8 cellular contexts compared by ENCODE assay signal in the genomic region with DNA sequence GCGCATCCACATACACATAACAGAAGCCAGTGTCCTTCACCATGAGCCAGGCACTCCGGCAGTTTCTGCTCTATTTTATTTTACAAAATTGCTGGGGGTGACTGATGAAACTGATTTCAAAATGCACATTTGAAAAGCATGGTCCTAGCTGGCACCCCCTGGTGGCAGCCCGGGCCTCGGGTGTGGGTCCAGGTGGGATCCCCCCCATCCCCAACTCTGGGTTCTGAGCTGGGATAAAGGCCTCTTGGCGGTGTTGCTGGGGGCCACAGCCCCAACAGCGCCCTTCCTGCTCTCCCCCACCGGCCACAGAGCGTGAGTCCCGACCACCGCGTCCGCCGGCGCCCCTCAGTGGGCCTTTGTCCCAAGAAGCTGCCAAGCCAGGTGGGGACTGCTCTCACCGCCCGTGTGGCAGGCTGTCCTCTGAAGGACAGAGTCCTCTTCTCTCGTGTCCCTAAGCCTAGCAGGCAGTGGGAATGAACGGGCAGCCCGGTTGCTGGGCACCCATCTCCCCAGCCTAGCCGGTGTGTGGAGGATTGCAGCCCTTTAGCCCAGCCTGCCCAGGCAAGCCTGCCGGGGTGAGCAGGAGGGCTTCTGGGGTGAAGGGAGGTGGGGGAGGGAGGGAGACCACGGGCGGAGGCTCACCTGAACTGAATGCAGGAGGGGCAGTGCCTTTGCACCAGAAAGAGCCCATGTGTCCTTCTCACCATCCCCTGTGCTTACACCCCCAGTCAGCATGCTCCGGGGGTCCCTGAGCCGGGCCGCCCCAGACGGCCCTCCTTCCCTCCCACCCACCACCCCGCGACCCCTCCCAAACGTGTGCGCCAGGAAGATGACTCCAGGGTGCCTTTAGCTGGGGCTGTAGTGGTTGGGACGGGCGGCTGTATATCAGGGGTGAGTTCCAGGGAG. TPM values are rescaled to one million over a fixed set of nuclear protein-coding genes. Genes with fewer than 3 reads are reported as not detected.
DNase-seq lines count a peak whose midpoint lies in the region; ATAC-seq and TF ChIP-seq lines count a peak whose summit lies in the region.

No MANE protein-coding gene starts in this region.

- no peak overlapping the region for H3K27ac ChIP-seq in breast epithelium

- peak in 2 of 3 donors; percentile 35 to 39 for TF ChIP-seq CTCF in breast epithelium (IDR thresholded peaks at IDR 0.05)

- ATAC-seq in left lobe of liver (peak; percentile 22), HG02840 (IDR thresholded peaks at IDR 0.05; ENCODE audit: low FRiP score, unreplicated experiment) (no peak)

- H3K9me3 ChIP-seq in breast epithelium = no peaks in the 10 kb centered on the region

- no peak for TF ChIP-seq POLR2A in breast epithelium (IDR thresholded peaks at IDR 0.05)

- peak overlapping the region; percentile 43 to 83 (median 64) for H3K4me3 ChIP-seq in breast epithelium

- peaks cover 6 to 8% of the 10 kb centered on the region in 2 donors for H3K4me1 ChIP-seq in breast epithelium

- H3K27me3 ChIP-seq in breast epithelium = peaks cover 0 to 25% of the 10 kb centered on the region in 2 donors

- H3K36me3 ChIP-seq in breast epithelium = no peaks in the 10 kb centered on the region

- intact Hi-C loops in breast epithelium (cut with DNase I; ENCODE audit: low total_unique reads) = no loop called here

- DNase-seq in stimulated activated CD4-positive, alpha-beta T cell treated with anti-CD3 and anti-CD28 coated beads, Interleukin-12 subunit alpha, Interleukin-12 subunit beta, amount 100 ng/mL, for 4 hours = peak; percentile 65
- DNase-seq in stimulated activated CD4-positive, alpha-beta T cell treated with anti-CD3 and anti-CD28 coated beads, Interleukin-2, amount 100 ng/mL, for 48 hours = no peak
- peak in 4 of 5 experiments; percentile 38 to 56 (median 46) for DNase-seq in T-helper 2 cell
- DNase-seq in breast epithelium (ENCODE audit: low spot score in 2 of 2) = no peak
- no peak for DNase-seq in left lobe of liver (ENCODE audit: low spot score)
- DNase-seq in stimulated activated CD8-positive, alpha-beta memory T cell treated with anti-CD3 and anti-CD28 coated beads, Interleukin-15, amount 100 ng/mL, for 1 hour (ENCODE audit: low read depth) = peak; percentile 56
- no peak for DNase-seq in SW 1271 (lab: John Stamatoyannopoulos, UW)

RNA-seq across cellular contexts. Expression of a gene that starts 0.9 kb away (rescaled TPM):
- total RNA-seq in breast epithelium (under 1 TPM; 0.66 to 0.96 (median 0.73) TPM), left lobe of liver (0.43 TPM)

RNA-seq across cellular contexts. Expression of a gene that starts 20.8 kb away (rescaled TPM):
- 10 to 100 TPM; 19.2 to 22.0 (median 21.9) TPM for total RNA-seq in breast epithelium
- total RNA-seq in left lobe of liver = 10.4 TPM

RNA-seq across cellular contexts. Expression of a gene that starts 20.9 kb away (rescaled TPM):
- total RNA-seq in breast epithelium (1 to 10 TPM; 7.3 to 8.2 (median 7.8) TPM), left lobe of liver (8.3 TPM)

RNA-seq across cellular contexts. Expression of a gene that starts 22.5 kb away (rescaled TPM):
- 10 to 100 TPM; 17.4 to 21.3 (median 19.0) TPM for total RNA-seq in breast epithelium
- 16.2 TPM for total RNA-seq in left lobe of liver

RNA-seq across cellular contexts. Expression of a gene that starts 34.6 kb away (rescaled TPM):
- 100 to 1,000 TPM; 138 to 194 (median 180) TPM for total RNA-seq in breast epithelium
- 32.5 TPM for total RNA-seq in left lobe of liver

Comparison
In these comparisons a context has a peak if more than half of its experiments do, and no peak if none do; other contexts are left out.
1. DNase-seq: peak in stimulated activated CD4-positive, alpha-beta T cell treated with anti-CD3 and anti-CD28 coated beads, Interleukin-12 subunit alpha, Interleukin-12 subunit beta, amount 100 ng/mL, for 4 hours (single experiment), T-helper 2 cell (4 of 5) and stimulated activated CD8-positive, alpha-beta memory T cell treated with anti-CD3 and anti-CD28 coated beads, Interleukin-15, amount 100 ng/mL, for 1 hour (single experiment); none in stimulated activated CD4-positive, alpha-beta T cell treated with anti-CD3 and anti-CD28 coated beads, Interleukin-2, amount 100 ng/mL, for 48 hours (0 of 2), breast epithelium (0 of 2), left lobe of liver (single experiment) and SW 1271 (0 of 2).